25 cellular contexts compared by ENCODE assay signal in genomic region chr22:24809331-24809730, GRCh38. TPM values are rescaled to one million over a fixed set of nuclear protein-coding genes. Genes with fewer than 3 reads are reported as not detected.
A peak's percentile ranks its signal among the peaks of the same experiment; 100 is the strongest.
DNase-seq lines count a peak whose midpoint lies in the region; ATAC-seq and TF ChIP-seq lines count a peak whose summit lies in the region.
"Had no signal": no experiment of that assay in that cellular context is flagged by ENCODE, and none has a peak within 500 bp of the region (broad histone marks: within the 10 kb centered on the region; RNA-seq: fewer than 3 reads in every experiment).

No MANE protein-coding gene starts in this region.

- no peak for DNase-seq in CD4-positive, alpha-beta T cell
- DNase-seq in immature natural killer cell, result no peak
- DNase-seq in sigmoid colon, result no peak
- DNase-seq in stimulated activated CD4-positive, alpha-beta T cell treated with anti-CD3 and anti-CD28 coated beads, Interleukin-12 subunit alpha, Interleukin-12 subunit beta, amount 100 ng/mL, for 4 hours, result no peak
- DNase-seq in NCI-H82 (lab: John Stamatoyannopoulos, UW), result no peak
- DNase-seq: activated CD8-positive, alpha-beta T cell treated with anti-CD3 and anti-CD28 coated beads, Interleukin-2, amount 10 ng/mL, durations not matched to agents 7 days and 5 days; activated T-cell treated with anti-CD3 and anti-CD28 coated beads, Interleukin-2, amount 50 U/mL, for 48 hours; DMS79 treated with DMSO at 0.1 percent for 48 hours; foreskin melanocyte; NCI-H2107; NCI-H524; stimulated activated CD4-positive, alpha-beta T cell treated with anti-CD3 and anti-CD28 coated beads, Interleukin-4, amount 100 ng/mL, for 1 hour; T-cell had no signal

- WGBS in sigmoid colon, 2 donors, result 38 to 57% methylated on average over 2 of the region's 2 CpGs

- no peak for TF ChIP-seq CTCF in CD4-positive, alpha-beta T cell (IDR thresholded peaks at IDR 0.05)
- no peak for TF ChIP-seq CTCF in sigmoid colon (IDR thresholded peaks at IDR 0.05)

- no peak overlapping the region for H3K27ac ChIP-seq in CD4-positive, alpha-beta T cell (ENCODE audit: low read depth, low read length)
- H3K27ac ChIP-seq in angular gyrus (ENCODE audit: low read depth, low read length), result peak overlapping the region; percentile 65
- H3K27ac ChIP-seq in sigmoid colon, result peak overlapping the region in 3 of 4 donors; percentile 6 to 66 (median 52)
- H3K27ac ChIP-seq: body of pancreas, ovary had no signal

- no peak for ATAC-seq in CD4-positive, alpha-beta T cell (ENCODE audit: poor library complexity)
- ATAC-seq in HG03565 (IDR thresholded peaks at IDR 0.05; ENCODE audit: unreplicated experiment), result no peak
- ATAC-seq in HG03342 (IDR thresholded peaks at IDR 0.05; ENCODE audit: unreplicated experiment), result no peak
- ATAC-seq: activated CD8-positive, alpha-beta T cell treated with anti-CD3 and anti-CD28 coated beads, Interleukin-2, amount 10 ng/mL, durations not matched to agents 7 days and 5 days; body of pancreas; HepG2; T-cell; WTC11 had no signal

- intact Hi-C loops in CD4-positive, alpha-beta T cell (cut with DNase I, micrococcal nuclease), result loop anchor here in 1 of 2 experiments (10.0 kb wide), 1 partner anchor 895 kb away; no protein-coding TSS in a partner anchor
- intact Hi-C loops in sigmoid colon (cut with DNase I), result no loop called here

- H3K27ac Mint-ChIP-seq in CD4-positive, alpha-beta T cell, result peak overlapping the region; percentile 22
- H3K27ac Mint-ChIP-seq in immature natural killer cell, result peak overlapping the region in 4 of 6 donors; percentile 21 to 82 (median 66)
- H3K27ac Mint-ChIP-seq: activated CD8-positive, alpha-beta T cell treated with anti-CD3 and anti-CD28 coated beads, Interleukin-2, amount 10 ng/mL, durations not matched to agents 7 days and 5 days; activated naive CD8-positive, alpha-beta T cell; dendritic cell treated with granulocyte-macrophage colony-stimulating factor and Interleukin-4, amounts not matched to agents 40 ng/mL and 50 ng/mL, for 4 days; WTC11 had no signal

- H3K9me3 ChIP-seq in CD4-positive, alpha-beta T cell (ENCODE audit: control insufficient read depth, low read length), result no peaks in the 10 kb centered on the region
- H3K9me3 ChIP-seq in sigmoid colon, result no peaks in the 10 kb centered on the region
- H3K9me3 ChIP-seq: body of pancreas, ovary had no signal

- CTCF ChIA-PET in CD4-positive, alpha-beta T cell (lab: Charles Lee), result no interaction called here

- TF ChIP-seq EP300 in sigmoid colon (IDR thresholded peaks at IDR 0.05), result no peak

- no peaks in the 10 kb centered on the region for H3K27me3 Mint-ChIP-seq in CD4-positive, alpha-beta T cell
- peaks cover 2 to 4% (median 2%) of the 10 kb centered on the region in 3 donors for H3K27me3 Mint-ChIP-seq in immature natural killer cell (ENCODE audit: low read depth in 3 of 3)
- H3K27me3 Mint-ChIP-seq: activated naive CD8-positive, alpha-beta T cell; T-cell had no signal

- TF ChIP-seq POLR2A in sigmoid colon (IDR thresholded peaks at IDR 0.05), result no peak

- H3K4me3 ChIP-seq in sigmoid colon, result no peak overlapping the region
- H3K4me3 ChIP-seq: body of pancreas, ovary had no signal

- H3K4me1 ChIP-seq in sigmoid colon, result peaks cover 0 to 42% (median 25%) of the 10 kb centered on the region in 4 donors

- H3K4me1 Mint-ChIP-seq in CD4-positive, alpha-beta T cell (ENCODE audit: low read depth), result peaks cover 21% of the 10 kb centered on the region
- H3K4me1 Mint-ChIP-seq in immature natural killer cell, result peaks cover 26 to 34% of the 10 kb centered on the region in 2 donors

- H3K9me3 Mint-ChIP-seq in CD4-positive, alpha-beta T cell, result no peaks in the 10 kb centered on the region
- peaks cover 0 to 2% (median 0%) of the 10 kb centered on the region in 6 donors for H3K9me3 Mint-ChIP-seq in immature natural killer cell
- H3K9me3 Mint-ChIP-seq: dendritic cell treated with granulocyte-macrophage colony-stimulating factor and Interleukin-4, amounts not matched to agents 40 ng/mL and 50 ng/mL, for 4 days; WTC11 had no signal

- H3K27me3 ChIP-seq in CD4-positive, alpha-beta T cell (ENCODE audit: control insufficient read depth, insufficient read depth, low read length), result no peaks in the 10 kb centered on the region
- no peaks in the 10 kb centered on the region for H3K27me3 ChIP-seq in sigmoid colon
- H3K27me3 ChIP-seq: body of pancreas, ovary had no signal

- H3K4me3 Mint-ChIP-seq in CD4-positive, alpha-beta T cell, result no peak overlapping the region
- no peak overlapping the region for H3K4me3 Mint-ChIP-seq in immature natural killer cell
- H3K4me3 Mint-ChIP-seq: activated CD8-positive, alpha-beta T cell treated with anti-CD3 and anti-CD28 coated beads, Interleukin-2, amount 10 ng/mL, durations not matched to agents 7 days and 5 days; activated naive CD8-positive, alpha-beta T cell; dendritic cell treated with granulocyte-macrophage colony-stimulating factor and Interleukin-4, amounts not matched to agents 40 ng/mL and 50 ng/mL, for 4 days; T-cell; WTC11 had no signal

- H3K36me3 ChIP-seq in sigmoid colon, result no peaks in the 10 kb centered on the region
- H3K36me3 ChIP-seq: ovary had no signal

- POLR2A ChIA-PET in CD4-positive, alpha-beta T cell (lab: Charles Lee), result no interaction called here

- H3K36me3 Mint-ChIP-seq in CD4-positive, alpha-beta T cell (ENCODE audit: low read depth), result no peaks in the 10 kb centered on the region
- H3K36me3 Mint-ChIP-seq in immature natural killer cell, result peaks cover 4 to 12% (median 9%) of the 10 kb centered on the region in 3 donors
- H3K36me3 Mint-ChIP-seq: activated naive CD8-positive, alpha-beta T cell had no signal

RNA-seq across cellular contexts. Expression of gene SGSM1, which starts 3.3 kb away (rescaled TPM):
- 1 to 10 TPM; 1.3 to 1.9 TPM for total RNA-seq in CD4-positive, alpha-beta T cell
- polyA plus RNA-seq in immature natural killer cell, result 1 to 10 TPM; 1.5 to 3.9 (median 2.4) TPM
- total RNA-seq in sigmoid colon, result 1 to 10 TPM; 2.3 to 3.6 (median 3.5) TPM
- 1 to 10 TPM in 1 of 3 donors, under 1 TPM in 2; 0.46 to 1.1 (median 0.60) TPM for polyA plus RNA-seq in sigmoid colon
- total RNA-seq: activated CD8-positive, alpha-beta T cell treated with anti-CD3 and anti-CD28 coated beads, Interleukin-2, amount 10 ng/mL, durations not matched to agents 7 days and 5 days; HepG2 had no signal
- polyA plus RNA-seq: AG04450 had no signal

RNA-seq across cellular contexts. Expression of gene PIWIL3, which starts 34.8 kb away (rescaled TPM):
- not detected for total RNA-seq in CD4-positive, alpha-beta T cell
- polyA plus RNA-seq in immature natural killer cell, result not detected
- total RNA-seq in sigmoid colon, result not detected
- not detected for polyA plus RNA-seq in sigmoid colon
- total RNA-seq: activated CD8-positive, alpha-beta T cell treated with anti-CD3 and anti-CD28 coated beads, Interleukin-2, amount 10 ng/mL, durations not matched to agents 7 days and 5 days; body of pancreas; epithelial cell of proximal tubule; HepG2; skeletal muscle tissue; T-cell had no signal
- polyA plus RNA-seq: HepG2 had no signal
